In genomic region chr4:184322328-184323025, GRCh38 we compare ENCODE assay signal across 18 cellular contexts.
DNase-seq lines count a peak whose midpoint lies in the region; ATAC-seq and TF ChIP-seq lines count a peak whose summit lies in the region.
"Had no signal": no experiment of that assay in that cellular context is flagged by ENCODE, and none has a peak within 500 bp of the region (broad histone marks: within the 10 kb centered on the region; RNA-seq: fewer than 3 reads in every experiment).

No MANE protein-coding gene starts in this region.

- H3K9me3 Mint-ChIP-seq in activated naive CD8-positive, alpha-beta T cell (ENCODE audit: low read depth) = no peaks in the 10 kb centered on the region
- H3K9me3 Mint-ChIP-seq in activated naive CD8-positive, alpha-beta T cell treated with anti-CD3 and anti-CD28 coated beads for 36 hours = peaks cover 2% of the 10 kb centered on the region
- H3K9me3 Mint-ChIP-seq: CD8-positive, alpha-beta T cell had no signal

- no peak for DNase-seq in activated naive CD8-positive, alpha-beta T cell treated with anti-CD3 and anti-CD28 coated beads for 36 hours
- DNase-seq in RWPE2 (ENCODE audit: low spot score) (no peak), Kasumi-1 (lab: John Stamatoyannopoulos, UW) (no peak), NCI-H1105 (lab: John Stamatoyannopoulos, UW) (no peak), Right ventricle myocardium superior (no peak)
- DNase-seq: CD8-positive, alpha-beta T cell; DND-41; KG1; NCI-H1930; NCI-H2171; NCI-H774; SIG-M5 had no signal

- no peaks in the 10 kb centered on the region for H3K36me3 ChIP-seq in RWPE2 (ENCODE audit: low read depth)

- no peaks in the 10 kb centered on the region for H3K9me3 ChIP-seq in RWPE2 (ENCODE audit: severe bottlenecking)

- TF ChIP-seq CTCF in RWPE2 (IDR thresholded peaks at IDR 0.05; ENCODE audit: poor library complexity, severe bottlenecking) = no peak

- peak overlapping the region; percentile 28 for H3K27ac Mint-ChIP-seq in activated naive CD8-positive, alpha-beta T cell
- H3K27ac Mint-ChIP-seq in activated naive CD8-positive, alpha-beta T cell treated with anti-CD3 and anti-CD28 coated beads for 36 hours = no peak overlapping the region
- H3K27ac Mint-ChIP-seq: B cell; CD8-positive, alpha-beta T cell; GM23338 had no signal

- H3K27ac ChIP-seq in RWPE2 (ENCODE audit: poor library complexity, severe bottlenecking) = peak overlapping the region; percentile 28

- ATAC-seq in RWPE2 (ENCODE audit: low read depth) (peak; percentile 91), esophagus mucosa (peak; percentile 49), HG02798 (IDR thresholded peaks at IDR 0.05; ENCODE audit: poor library complexity, unreplicated experiment) (no peak), Right ventricle myocardium superior (ENCODE audit: poor library complexity) (no peak)
- ATAC-seq: CD8-positive, alpha-beta T cell; GM23338; Panc1 had no signal

- H3K4me1 Mint-ChIP-seq in activated naive CD8-positive, alpha-beta T cell (ENCODE audit: low read depth) = peaks cover 19% of the 10 kb centered on the region
- H3K4me1 Mint-ChIP-seq in activated naive CD8-positive, alpha-beta T cell treated with anti-CD3 and anti-CD28 coated beads for 36 hours = peaks cover 38% of the 10 kb centered on the region
- H3K4me1 Mint-ChIP-seq: GM23338 had no signal

- no peaks in the 10 kb centered on the region for H3K36me3 Mint-ChIP-seq in activated naive CD8-positive, alpha-beta T cell
- peaks cover 2% of the 10 kb centered on the region for H3K36me3 Mint-ChIP-seq in activated naive CD8-positive, alpha-beta T cell treated with anti-CD3 and anti-CD28 coated beads for 36 hours
- H3K36me3 Mint-ChIP-seq: CD8-positive, alpha-beta T cell had no signal

- no peak overlapping the region for H3K4me3 ChIP-seq in RWPE2 (ENCODE audit: severe bottlenecking)
- H3K4me3 ChIP-seq: GM23338 had no signal

- H3K27me3 Mint-ChIP-seq in activated naive CD8-positive, alpha-beta T cell = no peaks in the 10 kb centered on the region
- H3K27me3 Mint-ChIP-seq in activated naive CD8-positive, alpha-beta T cell treated with anti-CD3 and anti-CD28 coated beads for 36 hours = peaks cover 6% of the 10 kb centered on the region
- H3K27me3 Mint-ChIP-seq: B cell had no signal

- H3K27me3 ChIP-seq in RWPE2 (ENCODE audit: insufficient read depth, poor library complexity, severe bottlenecking) = no peaks in the 10 kb centered on the region

- no peak overlapping the region for H3K4me3 Mint-ChIP-seq in activated naive CD8-positive, alpha-beta T cell
- no peak overlapping the region for H3K4me3 Mint-ChIP-seq in activated naive CD8-positive, alpha-beta T cell treated with anti-CD3 and anti-CD28 coated beads for 36 hours
- H3K4me3 Mint-ChIP-seq: B cell; CD8-positive, alpha-beta T cell; GM23338 had no signal

- intact Hi-C loops in Right ventricle myocardium superior (cut with DNase I) = no loop called here

- peaks cover 5% of the 10 kb centered on the region for H3K4me1 ChIP-seq in RWPE2 (ENCODE audit: insufficient read depth, poor library complexity, severe bottlenecking)

Comparison
In these comparisons a context has a peak if more than half of its experiments do, and no peak if none do; other contexts are left out.
1. ATAC-seq: peak in RWPE2 (single experiment) and esophagus mucosa (single experiment); none in HG02798 (single experiment) and Right ventricle myocardium superior (single experiment).